ENCODE assay signal across 1 cellular context in the genomic region with DNA sequence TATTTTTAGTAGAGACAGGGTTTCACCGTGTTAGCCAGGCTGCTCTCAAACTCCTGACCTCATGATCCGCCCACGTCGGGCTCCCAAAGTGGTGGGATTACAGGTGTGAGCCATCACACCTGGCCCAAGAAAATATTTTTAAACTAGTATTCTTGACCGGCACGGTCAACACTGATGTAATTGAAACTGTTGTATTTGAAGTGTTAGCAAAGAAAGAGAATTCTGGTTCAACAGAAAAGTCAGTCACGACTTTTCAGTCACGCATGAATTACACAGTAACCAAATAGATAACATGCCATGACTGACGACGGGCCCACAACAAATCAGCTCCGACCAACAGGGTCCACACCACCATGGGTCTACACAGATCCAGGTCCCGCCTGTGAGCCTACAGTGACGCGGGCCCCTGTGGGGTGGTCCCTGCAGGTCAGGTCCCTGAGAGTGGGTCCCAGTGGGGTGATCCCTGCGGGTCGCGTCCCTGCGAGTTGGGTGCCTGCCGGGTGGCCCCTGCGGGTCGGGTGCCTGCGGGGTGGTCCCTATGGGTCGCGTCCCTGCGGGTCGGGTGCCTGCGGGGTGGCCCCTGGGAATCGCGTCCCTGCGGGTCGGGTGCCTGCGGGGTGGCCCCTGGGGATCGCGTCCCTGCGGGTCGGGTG.
TF ChIP-seq lines count a peak whose summit lies in the region.

No MANE protein-coding gene starts in this region.

TF ChIP-seq in GM12878, 131 proteins besides CTCF, POLR2A, EP300 and RAD21 (continued from another document):
- TF ChIP-seq, protein P1, sequence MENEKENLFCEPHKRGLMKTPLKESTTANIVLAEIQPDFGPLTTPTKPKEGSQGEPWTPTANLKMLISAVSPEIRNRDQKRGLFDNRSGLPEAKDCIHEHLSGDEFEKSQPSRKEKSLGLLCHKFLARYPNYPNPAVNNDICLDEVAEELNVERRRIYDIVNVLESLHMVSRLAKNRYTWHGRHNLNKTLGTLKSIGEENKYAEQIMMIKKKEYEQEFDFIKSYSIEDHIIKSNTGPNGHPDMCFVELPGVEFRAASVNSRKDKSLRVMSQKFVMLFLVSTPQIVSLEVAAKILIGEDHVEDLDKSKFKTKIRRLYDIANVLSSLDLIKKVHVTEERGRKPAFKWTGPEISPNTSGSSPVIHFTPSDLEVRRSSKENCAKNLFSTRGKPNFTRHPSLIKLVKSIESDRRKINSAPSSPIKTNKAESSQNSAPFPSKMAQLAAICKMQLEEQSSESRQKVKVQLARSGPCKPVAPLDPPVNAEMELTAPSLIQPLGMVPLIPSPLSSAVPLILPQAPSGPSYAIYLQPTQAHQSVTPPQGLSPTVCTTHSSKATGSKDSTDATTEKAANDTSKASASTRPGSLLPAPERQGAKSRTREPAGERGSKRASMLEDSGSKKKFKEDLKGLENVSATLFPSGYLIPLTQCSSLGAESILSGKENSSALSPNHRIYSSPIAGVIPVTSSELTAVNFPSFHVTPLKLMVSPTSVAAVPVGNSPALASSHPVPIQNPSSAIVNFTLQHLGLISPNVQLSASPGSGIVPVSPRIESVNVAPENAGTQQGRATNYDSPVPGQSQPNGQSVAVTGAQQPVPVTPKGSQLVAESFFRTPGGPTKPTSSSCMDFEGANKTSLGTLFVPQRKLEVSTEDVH (IDR thresholded peaks at IDR 0.05; ENCODE audit: low read depth, partially characterized antibody), result peak; percentile 60
- TF ChIP-seq BMI1 (IDR thresholded peaks at IDR 0.05; ENCODE audit: borderline replicate concordance) (0 out of 2 replicates have a peak, but pooled peaks have one; percentile 45), HCFC1 (IDR thresholded peaks at IDR 0.05; ENCODE audit: low read length) (no peak), SIX5 (IDR thresholded peaks at IDR 0.05; ENCODE audit: low read depth, low read length, severe bottlenecking) (no peak), NKRF (conservative IDR thresholded peaks at IDR 0.05) (no peak), SIN3A (IDR thresholded peaks at IDR 0.05; ENCODE audit: low read depth, low read length) (no peak), MEF2A (IDR thresholded peaks at IDR 0.05; ENCODE audit: insufficient read depth, low read depth, low read length) (0 out of 2 replicates have a peak, but pooled peaks have one; percentile 47), LARP7 (IDR thresholded peaks at IDR 0.05) (no peak), IRF3 (IDR thresholded peaks at IDR 0.05) (no peak), ZNF384 (IDR thresholded peaks at IDR 0.05; ENCODE audit: borderline replicate concordance, low read depth, low read length) (no peak), JUND (IDR thresholded peaks at IDR 0.05; ENCODE audit: low read depth, low read length) (no peak), NR2F1 (conservative IDR thresholded peaks at IDR 0.05) (peak; percentile 60), IRF4 (IDR thresholded peaks at IDR 0.05; ENCODE audit: low read depth, low read length) (no peak), BCL11A (IDR thresholded peaks at IDR 0.05; ENCODE audit: low read depth, low read length) (0 out of 2 replicates have a peak, but pooled peaks have one; percentile 6), CEBPB (IDR thresholded peaks at IDR 0.05; ENCODE audit: borderline replicate concordance in 1 of 2, low read depth in 2 of 2, low read length in 2 of 2) (no peak)
- TF ChIP-seq, protein P2, sequence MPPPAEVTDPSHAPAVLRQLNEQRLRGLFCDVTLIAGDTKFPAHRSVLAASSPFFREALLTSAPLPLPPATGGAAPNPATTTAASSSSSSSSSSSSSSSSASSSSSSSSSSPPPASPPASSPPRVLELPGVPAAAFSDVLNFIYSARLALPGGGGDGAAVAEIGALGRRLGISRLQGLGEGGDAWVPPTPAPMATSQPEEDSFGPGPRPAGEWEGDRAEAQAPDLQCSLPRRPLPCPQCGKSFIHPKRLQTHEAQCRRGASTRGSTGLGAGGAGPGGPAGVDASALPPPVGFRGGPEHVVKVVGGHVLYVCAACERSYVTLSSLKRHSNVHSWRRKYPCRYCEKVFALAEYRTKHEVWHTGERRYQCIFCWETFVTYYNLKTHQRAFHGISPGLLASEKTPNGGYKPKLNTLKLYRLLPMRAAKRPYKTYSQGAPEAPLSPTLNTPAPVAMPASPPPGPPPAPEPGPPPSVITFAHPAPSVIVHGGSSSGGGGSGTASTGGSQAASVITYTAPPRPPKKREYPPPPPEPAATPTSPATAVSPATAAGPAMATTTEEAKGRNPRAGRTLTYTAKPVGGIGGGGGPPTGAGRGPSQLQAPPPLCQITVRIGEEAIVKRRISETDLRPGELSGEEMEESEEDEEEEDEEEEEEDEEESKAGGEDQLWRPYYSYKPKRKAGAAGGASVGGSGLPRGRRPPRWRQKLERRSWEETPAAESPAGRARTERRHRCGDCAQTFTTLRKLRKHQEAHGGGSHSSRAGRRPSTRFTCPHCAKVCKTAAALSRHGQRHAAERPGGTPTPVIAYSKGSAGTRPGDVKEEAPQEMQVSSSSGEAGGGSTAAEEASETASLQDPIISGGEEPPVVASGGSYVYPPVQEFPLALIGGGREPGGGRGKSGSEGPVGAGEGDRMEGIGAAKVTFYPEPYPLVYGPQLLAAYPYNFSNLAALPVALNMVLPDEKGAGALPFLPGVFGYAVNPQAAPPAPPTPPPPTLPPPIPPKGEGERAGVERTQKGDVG (CRISPR knock-in tag; IDR thresholded peaks at IDR 0.05), result no peak
- TF ChIP-seq, protein P3, sequence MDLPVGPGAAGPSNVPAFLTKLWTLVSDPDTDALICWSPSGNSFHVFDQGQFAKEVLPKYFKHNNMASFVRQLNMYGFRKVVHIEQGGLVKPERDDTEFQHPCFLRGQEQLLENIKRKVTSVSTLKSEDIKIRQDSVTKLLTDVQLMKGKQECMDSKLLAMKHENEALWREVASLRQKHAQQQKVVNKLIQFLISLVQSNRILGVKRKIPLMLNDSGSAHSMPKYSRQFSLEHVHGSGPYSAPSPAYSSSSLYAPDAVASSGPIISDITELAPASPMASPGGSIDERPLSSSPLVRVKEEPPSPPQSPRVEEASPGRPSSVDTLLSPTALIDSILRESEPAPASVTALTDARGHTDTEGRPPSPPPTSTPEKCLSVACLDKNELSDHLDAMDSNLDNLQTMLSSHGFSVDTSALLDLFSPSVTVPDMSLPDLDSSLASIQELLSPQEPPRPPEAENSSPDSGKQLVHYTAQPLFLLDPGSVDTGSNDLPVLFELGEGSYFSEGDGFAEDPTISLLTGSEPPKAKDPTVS (IDR thresholded peaks at IDR 0.05; ENCODE audit: low read depth, low read length), result no peak
